In genomic region chr1:155063550-155064108, GRCh38 we compare ENCODE assay signal across 8 cellular contexts. TPM values are rescaled to one million over a fixed set of nuclear protein-coding genes. Genes with fewer than 3 reads are reported as not detected.
DNase-seq lines count a peak whose midpoint lies in the region; ATAC-seq and TF ChIP-seq lines count a peak whose summit lies in the region.

A gene with protein sequence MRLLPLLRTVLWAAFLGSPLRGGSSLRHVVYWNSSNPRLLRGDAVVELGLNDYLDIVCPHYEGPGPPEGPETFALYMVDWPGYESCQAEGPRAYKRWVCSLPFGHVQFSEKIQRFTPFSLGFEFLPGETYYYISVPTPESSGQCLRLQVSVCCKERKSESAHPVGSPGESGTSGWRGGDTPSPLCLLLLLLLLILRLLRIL (plus strand): TSS chr1:155063740. CDS start chr1:155063824, 84 bp downstream.

- peak within 1 kb of the TSS; percentile 39 for H3K27ac Mint-ChIP-seq in activated CD8-positive, alpha-beta T cell treated with anti-CD3 and anti-CD28 coated beads for 36 hours

- peaks cover 32% of the 10 kb centered on the region for H3K4me1 Mint-ChIP-seq in activated CD8-positive, alpha-beta T cell treated with anti-CD3 and anti-CD28 coated beads for 36 hours (ENCODE audit: low read depth)

- peak within 1 kb of the TSS; percentile 77 for H3K4me3 Mint-ChIP-seq in activated CD8-positive, alpha-beta T cell treated with anti-CD3 and anti-CD28 coated beads for 36 hours

- H3K9me3 Mint-ChIP-seq in activated CD8-positive, alpha-beta T cell treated with anti-CD3 and anti-CD28 coated beads for 36 hours: no peaks in the 10 kb centered on the region

- CTCF ChIA-PET in activated CD8-positive, alpha-beta T cell treated with anti-CD3 and anti-CD28 coated beads for 36 hours (lab: Charles Lee): interaction anchor here (1.0 to 23.5 kb wide), 10 partner anchors 12 to 143 kb away, joined by 3 to 278 read pairs (median 6); partner anchors contain the start of genes ADAM15, EFNA3 and KRTCAP2

- peaks cover 11% of the 10 kb centered on the region for H3K36me3 Mint-ChIP-seq in activated CD8-positive, alpha-beta T cell treated with anti-CD3 and anti-CD28 coated beads for 36 hours (ENCODE audit: low read depth)

- H3K27me3 Mint-ChIP-seq in activated CD8-positive, alpha-beta T cell treated with anti-CD3 and anti-CD28 coated beads for 36 hours: no peaks in the 10 kb centered on the region

- POLR2A ChIA-PET in activated CD8-positive, alpha-beta T cell treated with anti-CD3 and anti-CD28 coated beads for 36 hours (lab: Charles Lee): interaction anchor here (0.8 to 2.5 kb wide), 7 partner anchors 12 to 109 kb away, joined by 3 to 11 read pairs (median 4); partner anchors contain the start of genes ADAM15 and KRTCAP2

- H3K4me3 ChIP-seq in AG10803 (ENCODE audit: low read length): peak within 1 kb of the TSS; percentile 92

- DNase-seq in AG10803 (ENCODE audit: low read depth) (peak; percentile 64), NCI-H82 (lab: John Stamatoyannopoulos, UW) (peak; percentile 92), lung microvascular endothelial cell (ENCODE audit: low read depth in 2 of 2) (peak; percentile 86 to 92)
- DNase-seq in activated CD8-positive, alpha-beta T cell treated with anti-CD3 and anti-CD28 coated beads for 36 hours: peak; percentile 88
- DNase-seq in effector CD8-positive, alpha-beta T cell (lab: John Stamatoyannopoulos, UW): peak; percentile 68
- DNase-seq in stimulated activated CD4-positive, alpha-beta T cell treated with anti-CD3 and anti-CD28 coated beads, TNF-alpha, amount 100 ng/mL, for 48 hours (ENCODE audit: low read depth in 3 of 3): peak; percentile 66 to 83 (median 68)

- ATAC-seq in GM18873 (IDR thresholded peaks at IDR 0.05; ENCODE audit: low FRiP score, unreplicated experiment) (peak; percentile 61), HG03159 (IDR thresholded peaks at IDR 0.05; ENCODE audit: unreplicated experiment) (peak; percentile 65)
- peak; percentile 80 for ATAC-seq in activated CD8-positive, alpha-beta T cell treated with anti-CD3 and anti-CD28 coated beads for 36 hours

- no peak for TF ChIP-seq CTCF in AG10803 (conservative IDR thresholded peaks at IDR 0.05; ENCODE audit: low read length)
- TF ChIP-seq CTCF in activated CD8-positive, alpha-beta T cell treated with anti-CD3 and anti-CD28 coated beads for 36 hours (IDR thresholded peaks at IDR 0.05): no peak

- intact Hi-C loops in activated CD8-positive, alpha-beta T cell treated with anti-CD3 and anti-CD28 coated beads for 36 hours (cut with micrococcal nuclease): loop anchor here (2.0 to 5.0 kb wide), 2 partner anchors 21 to 91 kb away; partner anchors contain the start of genes CKS1B and SHC1

RNA-seq across cellular contexts. Expression of the gene that starts here (rescaled TPM):
- 1 to 10 TPM; 7.1 to 7.8 TPM for total RNA-seq in activated CD8-positive, alpha-beta T cell treated with anti-CD3 and anti-CD28 coated beads for 36 hours
- 13.5 and 15.1 TPM in 2 replicates for total RNA-seq in lung microvascular endothelial cell

Comparison
In these comparisons a context has a peak if more than half of its experiments do, and no peak if none do; other contexts are left out.
1. Peak in every context shown above with its lines: DNase-seq, ATAC-seq and H3K4me3 ChIP-seq.